8 cellular contexts compared by ENCODE assay signal in genomic region chr7:140397784-140398750, GRCh38. TPM values are rescaled to one million over a fixed set of nuclear protein-coding genes. Genes with fewer than 3 reads are reported as not detected.
DNase-seq lines count a peak whose midpoint lies in the region; ATAC-seq, FAIRE-seq and TF ChIP-seq lines count a peak whose summit lies in the region.

SLC37A3 (minus strand) TSS chr7:140398530; CDS start chr7:140382526, 16,004 bp downstream.

- no peaks in the 10 kb centered on the region for H3K9me3 ChIP-seq in DOHH2 (ENCODE audit: control insufficient read depth, insufficient read depth, low read length)
- H3K9me3 ChIP-seq in SJSA1 (replicated peaks): no peaks in the 10 kb centered on the region
- no peaks in the 10 kb centered on the region for H3K9me3 ChIP-seq in neutrophil

- peaks cover 10% of the 10 kb centered on the region for H3K4me1 ChIP-seq in DOHH2 (ENCODE audit: control insufficient read depth, low read length)
- H3K4me1 ChIP-seq in SJSA1 (replicated peaks): peaks cover 14% of the 10 kb centered on the region
- peaks cover 77 to 91% of the 10 kb centered on the region in 2 experiments for H3K4me1 ChIP-seq in neutrophil (ENCODE audit: control insufficient read depth in 1 of 2, insufficient read depth in 1 of 2, low read depth in 1 of 2, low read length in 1 of 2)

- peaks cover 22% of the 10 kb centered on the region for H3K79me2 ChIP-seq in DOHH2 (ENCODE audit: control insufficient read depth, low read length)

- peak within 1 kb of the TSS; percentile 94 for H3K4me3 ChIP-seq in DOHH2 (ENCODE audit: low read length)
- H3K4me3 ChIP-seq in SJSA1: peak within 1 kb of the TSS; percentile 79
- H3K4me3 ChIP-seq in neutrophil (ENCODE audit: low read depth in 1 of 2, low read length in 1 of 2): peak within 1 kb of the TSS; percentile 84 to 99

- no peaks in the 10 kb centered on the region for H3K9me3 Mint-ChIP-seq in activated naive CD4-positive, alpha-beta T cell treated with anti-CD3 and anti-CD28 coated beads for 36 hours

- H3K27me3 ChIP-seq in DOHH2 (ENCODE audit: control insufficient read depth, low read length) (peaks cover 17% of the 10 kb centered on the region), SJSA1 (replicated peaks) (0 out of 2 replicates have a peak, but pooled peaks cover 2% of the 10 kb centered on the region), neutrophil (no peaks in the 10 kb centered on the region)

- CTCF ChIA-PET in activated naive CD4-positive, alpha-beta T cell treated with anti-CD3 and anti-CD28 coated beads for 36 hours (lab: Charles Lee): no interaction called here

- FAIRE-seq in frontal cortex (lab: Jason Lieb, UNC): no peak

- intact Hi-C loops in activated naive CD4-positive, alpha-beta T cell treated with anti-CD3 and anti-CD28 coated beads for 36 hours (cut with micrococcal nuclease): loop anchor here (1.0 to 5.0 kb wide), 3 partner anchors 22 to 1281 kb away; partner anchors contain the start of gene MKRN1

- H3K27ac Mint-ChIP-seq in activated naive CD4-positive, alpha-beta T cell treated with anti-CD3 and anti-CD28 coated beads for 36 hours: peak within 1 kb of the TSS; percentile 69

- no peaks in the 10 kb centered on the region for H3K9me2 ChIP-seq in DOHH2 (replicated peaks; ENCODE audit: control insufficient read depth, low read length)

- H3F3A ChIP-seq in DOHH2 (ENCODE audit: control insufficient read depth, insufficient read depth): no peaks in the 10 kb centered on the region; the same call in 1 of the 2 replicates

- peak within 1 kb of the TSS; percentile 81 for H3K4me3 Mint-ChIP-seq in activated naive CD4-positive, alpha-beta T cell treated with anti-CD3 and anti-CD28 coated beads for 36 hours

- no peaks in the 10 kb centered on the region for H3K27me3 Mint-ChIP-seq in activated naive CD4-positive, alpha-beta T cell treated with anti-CD3 and anti-CD28 coated beads for 36 hours (ENCODE audit: low read depth)

- ATAC-seq in GM21825 (IDR thresholded peaks at IDR 0.05; ENCODE audit: unreplicated experiment): peak; percentile 99

- H3K27ac ChIP-seq in DOHH2 (ENCODE audit: low read depth, low read length): no peak within 1 kb of the TSS
- peak within 1 kb of the TSS; percentile 83 for H3K27ac ChIP-seq in SJSA1
- H3K27ac ChIP-seq in neutrophil: peak within 1 kb of the TSS; percentile 81
- peak within 1 kb of the TSS; percentile 50 for H3K27ac ChIP-seq in substantia nigra (ENCODE audit: low read depth, low read length, poor library complexity, severe bottlenecking)

- peak within 1 kb of the TSS; percentile 95 for H3K4me2 ChIP-seq in DOHH2 (ENCODE audit: low read length)

- peak; percentile 64 for DNase-seq in LHCN-M2 (ENCODE audit: low read depth)
- peak; percentile 64 to 79 for DNase-seq in SJSA1 (ENCODE audit: low read depth in 1 of 2, low spot score in 2 of 2)
- peak; percentile 90 for DNase-seq in activated naive CD4-positive, alpha-beta T cell treated with anti-CD3 and anti-CD28 coated beads for 36 hours
- peak; percentile 91 to 96 for DNase-seq in frontal cortex (ENCODE audit: low spot score in 2 of 2)
- DNase-seq in substantia nigra (lab: John Stamatoyannopoulos, UW): peak in 48 of 49 donors; percentile 34 to 90 (median 73)

- H3K36me3 ChIP-seq in DOHH2 (ENCODE audit: control insufficient read depth, low read length) (no peaks in the 10 kb centered on the region), SJSA1 (0 out of 2 replicates have a peak, but pooled peaks cover 5% of the 10 kb centered on the region), neutrophil (peaks cover 4% of the 10 kb centered on the region)

- H3K4me1 Mint-ChIP-seq in activated naive CD4-positive, alpha-beta T cell treated with anti-CD3 and anti-CD28 coated beads for 36 hours (ENCODE audit: low read depth): peaks cover 26% of the 10 kb centered on the region

- H3K36me3 Mint-ChIP-seq in activated naive CD4-positive, alpha-beta T cell treated with anti-CD3 and anti-CD28 coated beads for 36 hours (ENCODE audit: low read depth): peaks cover 5% of the 10 kb centered on the region

- H4K20me1 ChIP-seq in DOHH2 (ENCODE audit: control insufficient read depth, insufficient read depth, low read depth, low read length): peaks cover 6% of the 10 kb centered on the region; the same call in 1 of the 2 replicates

- TF ChIP-seq CTCF in DOHH2 (IDR thresholded peaks at IDR 0.05; ENCODE audit: low read depth, low read length, poor library complexity, severe bottlenecking) (no peak), neutrophil (IDR thresholded peaks at IDR 0.05) (peak; percentile 67)

RNA-seq across cellular contexts. Expression of gene SLC37A3, which starts in this region (rescaled TPM):
- total RNA-seq in LHCN-M2 (2014; rRNA removed) (40.2 and 47.6 TPM in 2 replicates), frontal cortex (158 TPM)
- 13.4 TPM for polyA plus RNA-seq in LHCN-M2 (2012)
- 37.9 and 52.7 TPM in 2 replicates for total RNA-seq in SJSA1 (2014; rRNA removed; shearing (Covaris generic))
- 10 to 100 TPM; 25.6 to 28.7 TPM for total RNA-seq in activated naive CD4-positive, alpha-beta T cell treated with anti-CD3 and anti-CD28 coated beads for 36 hours
